In genomic region chr6:14265049-14266021, GRCh38 we compare ENCODE assay signal across 14 cellular contexts.
A peak's percentile ranks its signal among the peaks of the same experiment; 100 is the strongest.
DNase-seq lines count a peak whose midpoint lies in the region; ATAC-seq and TF ChIP-seq lines count a peak whose summit lies in the region.
"Had no signal": no experiment of that assay in that cellular context is flagged by ENCODE, and none has a peak within 500 bp of the region (broad histone marks: within the 10 kb centered on the region; RNA-seq: fewer than 3 reads in every experiment).

No MANE protein-coding gene starts in this region.

- no peak for TF ChIP-seq CTCF in coronary artery (IDR thresholded peaks at IDR 0.05)
- peak; percentile 53 for TF ChIP-seq CTCF in type B pancreatic cell (conservative IDR thresholded peaks at IDR 0.05)

- H3K4me1 Mint-ChIP-seq in activated naive CD4-positive, alpha-beta T cell treated with anti-CD3 and anti-CD28 coated beads, Interleukin-2, amount 10 ng/mL, durations not matched to agents 7 days and 5 days, result peaks cover 20% of the 10 kb centered on the region
- H3K4me1 Mint-ChIP-seq in activated naive CD4-positive, alpha-beta T cell treated with anti-CD3 and anti-CD28 coated beads for 36 hours (ENCODE audit: low read depth), result peaks cover 16% of the 10 kb centered on the region
- no peaks in the 10 kb centered on the region for H3K4me1 Mint-ChIP-seq in type B pancreatic cell (ENCODE audit: unreplicated experiment)
- H3K4me1 Mint-ChIP-seq: nephron progenitor cell had no signal

- CTCF ChIA-PET in activated naive CD4-positive, alpha-beta T cell treated with anti-CD3 and anti-CD28 coated beads, Interleukin-2, amount 10 ng/mL, durations not matched to agents 7 days and 5 days (lab: Charles Lee), result no interaction called here
- CTCF ChIA-PET in activated naive CD4-positive, alpha-beta T cell treated with anti-CD3 and anti-CD28 coated beads for 36 hours (lab: Charles Lee), result interaction anchor here (1.1 kb wide), 1 partner anchor 121 kb away, joined by 4 read pairs; no protein-coding TSS in a partner anchor

- H3K27ac ChIP-seq in coronary artery, result no peak overlapping the region
- H3K27ac ChIP-seq: KMS-11, vagina had no signal

- H3K4me3 ChIP-seq in coronary artery, result no peak overlapping the region
- H3K4me3 ChIP-seq: vagina had no signal

- H3K9me3 Mint-ChIP-seq in activated naive CD4-positive, alpha-beta T cell treated with anti-CD3 and anti-CD28 coated beads, Interleukin-2, amount 10 ng/mL, durations not matched to agents 7 days and 5 days, result peaks cover 15% of the 10 kb centered on the region
- H3K9me3 Mint-ChIP-seq in activated naive CD4-positive, alpha-beta T cell treated with anti-CD3 and anti-CD28 coated beads for 36 hours, result peaks cover 15% of the 10 kb centered on the region
- H3K9me3 Mint-ChIP-seq in type B pancreatic cell, result peaks cover 10% of the 10 kb centered on the region

- H3K27me3 Mint-ChIP-seq in activated naive CD4-positive, alpha-beta T cell treated with anti-CD3 and anti-CD28 coated beads, Interleukin-2, amount 10 ng/mL, durations not matched to agents 7 days and 5 days, result peaks cover 9% of the 10 kb centered on the region
- H3K27me3 Mint-ChIP-seq in activated naive CD4-positive, alpha-beta T cell treated with anti-CD3 and anti-CD28 coated beads for 36 hours (ENCODE audit: low read depth), result no peaks in the 10 kb centered on the region
- no peaks in the 10 kb centered on the region for H3K27me3 Mint-ChIP-seq in type B pancreatic cell
- H3K27me3 Mint-ChIP-seq: activated naive CD4-positive, alpha-beta T cell treated with anti-CD3 and anti-CD28 coated beads, Interleukin-2, amount 50 U/mL, for 24 hours had no signal

- no peak overlapping the region for H3K4me3 Mint-ChIP-seq in activated naive CD4-positive, alpha-beta T cell treated with anti-CD3 and anti-CD28 coated beads, Interleukin-2, amount 10 ng/mL, durations not matched to agents 7 days and 5 days
- H3K4me3 Mint-ChIP-seq in activated naive CD4-positive, alpha-beta T cell treated with anti-CD3 and anti-CD28 coated beads for 36 hours, result no peak overlapping the region
- H3K4me3 Mint-ChIP-seq in type B pancreatic cell, result no peak overlapping the region
- H3K4me3 Mint-ChIP-seq: activated naive CD4-positive, alpha-beta T cell treated with anti-CD3 and anti-CD28 coated beads, Interleukin-2, amount 50 U/mL, for 24 hours; nephron progenitor cell had no signal

- no peak for DNase-seq in activated naive CD4-positive, alpha-beta T cell treated with anti-CD3 and anti-CD28 coated beads, Interleukin-2, amount 10 ng/mL, durations not matched to agents 7 days and 5 days
- DNase-seq in activated naive CD4-positive, alpha-beta T cell treated with anti-CD3 and anti-CD28 coated beads for 36 hours, result no peak
- DNase-seq in NCI-H2171 (lab: John Stamatoyannopoulos, UW) (peak; percentile 40), coronary artery (ENCODE audit: low spot score) (peak; percentile 17), type B pancreatic cell (ENCODE audit: extremely low spot score, unreplicated experiment) (no peak), dedifferentiated amniotic fluid mesenchymal stem cell (ENCODE audit: extremely low spot score) (no peak)
- DNase-seq: NCI-H1417, nephron progenitor cell, Right ventricle myocardium superior had no signal

- H3K36me3 Mint-ChIP-seq in activated naive CD4-positive, alpha-beta T cell treated with anti-CD3 and anti-CD28 coated beads, Interleukin-2, amount 10 ng/mL, durations not matched to agents 7 days and 5 days, result peaks cover 3% of the 10 kb centered on the region
- H3K36me3 Mint-ChIP-seq in activated naive CD4-positive, alpha-beta T cell treated with anti-CD3 and anti-CD28 coated beads for 36 hours (ENCODE audit: low read depth), result no peaks in the 10 kb centered on the region
- H3K36me3 Mint-ChIP-seq in type B pancreatic cell, result no peaks in the 10 kb centered on the region

- intact Hi-C loops in activated naive CD4-positive, alpha-beta T cell treated with anti-CD3 and anti-CD28 coated beads for 36 hours (cut with micrococcal nuclease), result no loop called here

- ATAC-seq in HG02642 (IDR thresholded peaks at IDR 0.05; ENCODE audit: poor library complexity, unreplicated experiment) (no peak), HG03354 (IDR thresholded peaks at IDR 0.05; ENCODE audit: poor library complexity, severe bottlenecking, unreplicated experiment) (no peak)

- H3K27ac Mint-ChIP-seq in activated naive CD4-positive, alpha-beta T cell treated with anti-CD3 and anti-CD28 coated beads, Interleukin-2, amount 10 ng/mL, durations not matched to agents 7 days and 5 days, result peak overlapping the region; percentile 78
- no peak overlapping the region for H3K27ac Mint-ChIP-seq in activated naive CD4-positive, alpha-beta T cell treated with anti-CD3 and anti-CD28 coated beads for 36 hours
- H3K27ac Mint-ChIP-seq in type B pancreatic cell, result no peak overlapping the region
- H3K27ac Mint-ChIP-seq: activated naive CD4-positive, alpha-beta T cell treated with anti-CD3 and anti-CD28 coated beads, Interleukin-2, amount 50 U/mL, for 24 hours; nephron progenitor cell had no signal

Comparison
In these comparisons a context has a peak if more than half of its experiments do, and no peak if none do; other contexts are left out.
1. DNase-seq: peak in NCI-H2171 (single experiment) and coronary artery (single experiment); none in activated naive CD4-positive, alpha-beta T cell treated with anti-CD3 and anti-CD28 coated beads, Interleukin-2, amount 10 ng/mL, durations not matched to agents 7 days and 5 days (single experiment), activated naive CD4-positive, alpha-beta T cell treated with anti-CD3 and anti-CD28 coated beads for 36 hours (single experiment), type B pancreatic cell (single experiment) and dedifferentiated amniotic fluid mesenchymal stem cell (single experiment).